1 cellular context compared by ENCODE assay signal in the genomic region with DNA sequence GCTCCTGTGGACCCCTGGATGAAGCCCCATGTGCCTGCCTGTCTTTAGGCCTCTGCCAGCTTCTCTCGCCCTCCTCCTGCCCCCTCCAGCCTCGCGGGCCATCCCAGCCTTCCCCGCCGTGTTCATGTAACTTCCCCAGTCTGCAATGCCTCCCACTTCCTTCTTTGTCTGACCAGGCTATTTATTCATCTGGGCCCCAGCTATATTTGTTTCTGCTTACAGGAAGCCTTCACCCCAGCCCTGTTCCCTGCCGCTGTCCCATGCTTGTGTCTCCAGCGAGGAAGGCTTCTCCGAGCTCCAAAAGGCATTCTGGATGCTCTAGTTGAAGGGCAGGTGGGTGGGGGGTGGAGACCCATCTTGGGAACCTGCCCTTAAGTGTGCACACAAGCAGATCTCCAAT.
TF ChIP-seq lines count a peak whose summit lies in the region.

No MANE protein-coding gene starts in this region.

TF ChIP-seq in GM23338, 12 proteins besides CTCF, POLR2A, EP300 and RAD21 (continued from another document):
- TF ChIP-seq, protein P1, sequence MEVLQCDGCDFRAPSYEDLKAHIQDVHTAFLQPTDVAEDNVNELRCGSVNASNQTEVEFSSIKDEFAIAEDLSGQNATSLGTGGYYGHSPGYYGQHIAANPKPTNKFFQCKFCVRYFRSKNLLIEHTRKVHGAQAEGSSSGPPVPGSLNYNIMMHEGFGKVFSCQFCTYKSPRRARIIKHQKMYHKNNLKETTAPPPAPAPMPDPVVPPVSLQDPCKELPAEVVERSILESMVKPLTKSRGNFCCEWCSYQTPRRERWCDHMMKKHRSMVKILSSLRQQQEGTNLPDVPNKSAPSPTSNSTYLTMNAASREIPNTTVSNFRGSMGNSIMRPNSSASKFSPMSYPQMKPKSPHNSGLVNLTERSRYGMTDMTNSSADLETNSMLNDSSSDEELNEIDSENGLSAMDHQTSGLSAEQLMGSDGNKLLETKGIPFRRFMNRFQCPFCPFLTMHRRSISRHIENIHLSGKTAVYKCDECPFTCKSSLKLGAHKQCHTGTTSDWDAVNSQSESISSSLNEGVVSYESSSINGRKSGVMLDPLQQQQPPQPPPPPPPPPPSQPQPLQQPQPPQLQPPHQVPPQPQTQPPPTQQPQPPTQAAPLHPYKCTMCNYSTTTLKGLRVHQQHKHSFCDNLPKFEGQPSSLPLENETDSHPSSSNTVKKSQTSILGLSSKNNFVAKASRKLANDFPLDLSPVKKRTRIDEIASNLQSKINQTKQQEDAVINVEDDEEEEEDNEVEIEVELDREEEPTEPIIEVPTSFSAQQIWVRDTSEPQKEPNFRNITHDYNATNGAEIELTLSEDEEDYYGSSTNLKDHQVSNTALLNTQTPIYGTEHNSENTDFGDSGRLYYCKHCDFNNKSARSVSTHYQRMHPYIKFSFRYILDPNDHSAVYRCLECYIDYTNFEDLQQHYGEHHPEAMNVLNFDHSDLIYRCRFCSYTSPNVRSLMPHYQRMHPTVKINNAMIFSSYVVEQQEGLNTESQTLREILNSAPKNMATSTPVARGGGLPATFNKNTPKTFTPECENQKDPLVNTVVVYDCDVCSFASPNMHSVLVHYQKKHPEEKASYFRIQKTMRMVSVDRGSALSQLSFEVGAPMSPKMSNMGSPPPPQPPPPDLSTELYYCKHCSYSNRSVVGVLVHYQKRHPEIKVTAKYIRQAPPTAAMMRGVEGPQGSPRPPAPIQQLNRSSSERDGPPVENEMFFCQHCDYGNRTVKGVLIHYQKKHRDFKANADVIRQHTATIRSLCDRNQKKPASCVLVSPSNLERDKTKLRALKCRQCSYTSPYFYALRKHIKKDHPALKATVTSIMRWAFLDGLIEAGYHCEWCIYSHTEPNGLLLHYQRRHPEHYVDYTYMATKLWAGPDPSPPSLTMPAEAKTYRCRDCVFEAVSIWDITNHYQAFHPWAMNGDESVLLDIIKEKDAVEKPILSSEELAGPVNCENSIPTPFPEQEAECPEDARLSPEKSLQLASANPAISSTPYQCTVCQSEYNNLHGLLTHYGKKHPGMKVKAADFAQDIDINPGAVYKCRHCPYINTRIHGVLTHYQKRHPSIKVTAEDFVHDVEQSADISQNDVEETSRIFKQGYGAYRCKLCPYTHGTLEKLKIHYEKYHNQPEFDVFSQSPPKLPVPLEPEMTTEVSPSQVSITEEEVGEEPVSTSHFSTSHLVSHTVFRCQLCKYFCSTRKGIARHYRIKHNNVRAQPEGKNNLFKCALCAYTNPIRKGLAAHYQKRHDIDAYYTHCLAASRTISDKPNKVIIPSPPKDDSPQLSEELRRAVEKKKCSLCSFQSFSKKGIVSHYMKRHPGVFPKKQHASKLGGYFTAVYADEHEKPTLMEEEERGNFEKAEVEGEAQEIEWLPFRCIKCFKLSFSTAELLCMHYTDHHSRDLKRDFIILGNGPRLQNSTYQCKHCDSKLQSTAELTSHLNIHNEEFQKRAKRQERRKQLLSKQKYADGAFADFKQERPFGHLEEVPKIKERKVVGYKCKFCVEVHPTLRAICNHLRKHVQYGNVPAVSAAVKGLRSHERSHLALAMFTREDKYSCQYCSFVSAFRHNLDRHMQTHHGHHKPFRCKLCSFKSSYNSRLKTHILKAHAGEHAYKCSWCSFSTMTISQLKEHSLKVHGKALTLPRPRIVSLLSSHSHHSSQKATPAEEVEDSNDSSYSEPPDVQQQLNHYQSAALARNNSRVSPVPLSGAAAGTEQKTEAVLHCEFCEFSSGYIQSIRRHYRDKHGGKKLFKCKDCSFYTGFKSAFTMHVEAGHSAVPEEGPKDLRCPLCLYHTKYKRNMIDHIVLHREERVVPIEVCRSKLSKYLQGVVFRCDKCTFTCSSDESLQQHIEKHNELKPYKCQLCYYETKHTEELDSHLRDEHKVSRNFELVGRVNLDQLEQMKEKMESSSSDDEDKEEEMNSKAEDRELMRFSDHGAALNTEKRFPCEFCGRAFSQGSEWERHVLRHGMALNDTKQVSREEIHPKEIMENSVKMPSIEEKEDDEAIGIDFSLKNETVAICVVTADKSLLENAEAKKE (CRISPR knock-in tag; IDR thresholded peaks at IDR 0.05) = no peak
- TF ChIP-seq ZNF114 (CRISPR knock-in tag; IDR thresholded peaks at IDR 0.05) = no peak
